In the genomic region with DNA sequence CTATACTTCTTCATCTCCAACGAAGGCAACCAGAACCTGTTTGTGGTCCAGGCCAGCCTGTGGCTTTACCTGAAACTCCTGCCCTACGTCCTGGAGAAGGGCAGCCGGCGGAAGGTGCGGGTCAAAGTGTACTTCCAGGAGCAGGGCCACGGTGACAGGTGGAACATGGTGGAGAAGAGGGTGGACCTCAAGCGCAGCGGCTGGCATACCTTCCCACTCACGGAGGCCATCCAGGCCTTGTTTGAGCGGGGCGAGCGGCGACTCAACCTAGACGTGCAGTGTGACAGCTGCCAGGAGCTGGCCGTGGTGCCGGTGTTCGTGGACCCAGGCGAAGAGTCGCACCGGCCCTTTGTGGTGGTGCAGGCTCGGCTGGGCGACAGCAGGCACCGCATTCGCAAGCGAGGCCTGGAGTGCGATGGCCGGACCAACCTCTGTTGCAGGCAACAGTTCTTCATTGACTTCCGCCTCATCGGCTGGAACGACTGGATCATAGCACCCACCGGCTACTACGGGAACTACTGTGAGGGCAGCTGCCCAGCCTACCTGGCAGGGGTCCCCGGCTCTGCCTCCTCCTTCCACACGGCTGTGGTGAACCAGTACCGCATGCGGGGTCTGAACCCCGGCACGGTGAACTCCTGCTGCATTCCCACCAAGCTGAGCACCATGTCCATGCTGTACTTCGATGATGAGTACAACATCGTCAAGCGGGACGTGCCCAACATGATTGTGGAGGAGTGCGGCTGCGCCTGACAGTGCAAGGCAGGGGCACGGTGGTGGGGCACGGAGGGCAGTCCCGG, we compare ENCODE assay signal across 17 cellular contexts. TPM values are rescaled to one million over a fixed set of nuclear protein-coding genes. Genes with fewer than 3 reads are reported as not detected.
DNase-seq lines count a peak whose midpoint lies in the region; ATAC-seq, FAIRE-seq and TF ChIP-seq lines count a peak whose summit lies in the region.
"Had no signal": no experiment of that assay in that cellular context is flagged by ENCODE, and none has a peak within 500 bp of the region (broad histone marks: within the 10 kb centered on the region; RNA-seq: fewer than 3 reads in every experiment).

No MANE protein-coding gene starts in this region.

- intact Hi-C loops in HepG2 (cut with micrococcal nuclease; ENCODE audit: unreplicated experiment) = no loop called here
- intact Hi-C loops in right lobe of liver (cut with DNase I) = loop anchor here in 1 of 2 donors (10.0 kb wide), 1 partner anchor 155 kb away; no protein-coding TSS in a partner anchor
- intact Hi-C loops in activated T-helper 1 cell treated with anti-CD3 and anti-CD28 coated beads, Interleukin-12 subunit alpha, Interleukin-12 subunit beta, Interleukin-2, Interleukin-4 antibody, amounts not matched to agents 30 ng/mL and 10 ng/mL and 1 ng/mL, durations not matched to agents 14 hours and 24 hours and 36 hours (cut with micrococcal nuclease) = loop anchor here (10.0 kb wide), 2 partner anchors 335 to 1495 kb away; partner anchors contain the start of gene EPB41L5
- intact Hi-C loops in kidney (cut with DNase I) = no loop called here

- TF ChIP-seq RAD21 in HepG2 (CRISPR knock-in tag; IDR thresholded peaks at IDR 0.05) = no peak

- H3K9me3 Mint-ChIP-seq in activated T-helper 1 cell treated with anti-CD3 and anti-CD28 coated beads, Interleukin-12 subunit alpha, Interleukin-12 subunit beta, Interleukin-2, Interleukin-4 antibody, amounts not matched to agents 30 ng/mL and 10 ng/mL and 1 ng/mL, durations not matched to agents 14 hours and 24 hours and 36 hours = no peaks in the 10 kb centered on the region

- H3K4me1 ChIP-seq in HepG2 (ENCODE audit: insufficient read depth, low read length) (peaks cover 26% of the 10 kb centered on the region), right lobe of liver (peaks cover 0 to 32% (median 5%) of the 10 kb centered on the region in 4 donors), kidney (ENCODE audit: control insufficient read depth in 1 of 2, insufficient read depth in 1 of 2, low read depth in 1 of 2, low read length in 2 of 2) (peaks cover 0 to 4% of the 10 kb centered on the region in 2 donors)

- H3K9me3 ChIP-seq in HepG2 (ENCODE audit: low read length) = no peaks in the 10 kb centered on the region
- no peaks in the 10 kb centered on the region for H3K9me3 ChIP-seq in right lobe of liver
- H3K9me3 ChIP-seq in kidney (ENCODE audit: control insufficient read depth in 1 of 2, low read length in 2 of 2) = no peaks in the 10 kb centered on the region
- H3K9me3 ChIP-seq: Peyer's patch had no signal

- POLR2A ChIA-PET in HepG2 (lab: Yijun Ruan, JAX) = no interaction called here

- no peak overlapping the region for H3K4me2 ChIP-seq in HepG2 (ENCODE audit: low read depth, low read length)

- no peak for FAIRE-seq in HepG2 (lab: Jason Lieb, UNC)
- no peak for FAIRE-seq in kidney (lab: Jason Lieb, UNC)
- FAIRE-seq: GM12878, GM18507, GM19239 had no signal

- H3K36me3 ChIP-seq in HepG2 (replicated peaks in 1 of 2; ENCODE audit: control insufficient read depth in 1 of 2, insufficient read depth in 2 of 2, low read length in 2 of 2) = no peaks in the 10 kb centered on the region
- H3K36me3 ChIP-seq in right lobe of liver = peaks cover 0 to 12% (median 0%) of the 10 kb centered on the region in 4 donors
- H3K36me3 ChIP-seq in kidney (ENCODE audit: control insufficient read depth in 1 of 2, insufficient read depth in 2 of 2, low read length in 2 of 2) = no peaks in the 10 kb centered on the region
- H3K36me3 ChIP-seq: Peyer's patch had no signal

- H3K9ac ChIP-seq in HepG2 (ENCODE audit: insufficient read depth, low read depth, low read length) = no peak overlapping the region
- no peak overlapping the region for H3K9ac ChIP-seq in kidney (ENCODE audit: low read length in 2 of 2)

- no peak for TF ChIP-seq POLR2A in HepG2 (IDR thresholded peaks at IDR 0.05; ENCODE audit: insufficient read depth in 1 of 2, low read depth in 2 of 2, low read length in 2 of 2)
- TF ChIP-seq POLR2A in right lobe of liver (IDR thresholded peaks at IDR 0.05) = no peak

- no peak for TF ChIP-seq EP300 in HepG2 (IDR thresholded peaks at IDR 0.05; ENCODE audit: low read depth in 2 of 2, low read length in 2 of 2)
- no peak for TF ChIP-seq EP300 in HepG2 (CRISPR knock-in tag; IDR thresholded peaks at IDR 0.05; ENCODE audit: borderline replicate concordance)

- in situ Hi-C loops in HepG2 (cut with HindIII; ENCODE audit: extremely low pct_ligation_motif_present, low pct_unique_long_range_greater_than_20kb) = loop anchor here (5.0 to 10.0 kb wide), 2 partner anchors 48 to 165 kb away; no protein-coding TSS in a partner anchor

- TF ChIP-seq CTCF in HepG2 (CRISPR knock-in tag; IDR thresholded peaks at IDR 0.05) (no peak), right lobe of liver (IDR thresholded peaks at IDR 0.05) (no peak), kidney (IDR thresholded peaks at IDR 0.05; ENCODE audit: borderline replicate concordance, extremely low read depth, insufficient read depth) (no peak)

- no peak overlapping the region for H3K4me3 ChIP-seq in HepG2 (replicated peaks in 1 of 3; ENCODE audit: insufficient read depth in 1 of 3, low read depth in 2 of 3, low read length in 3 of 3)
- no peak overlapping the region for H3K4me3 ChIP-seq in right lobe of liver
- no peak overlapping the region for H3K4me3 ChIP-seq in kidney (ENCODE audit: low read length in 2 of 2)
- H3K4me3 ChIP-seq: GM12878, Peyer's patch had no signal

- H3K79me2 ChIP-seq in HepG2 (ENCODE audit: insufficient read depth, low read length) = no peaks in the 10 kb centered on the region

- peaks cover 30% of the 10 kb centered on the region for H3K27me3 Mint-ChIP-seq in activated T-helper 1 cell treated with anti-CD3 and anti-CD28 coated beads, Interleukin-12 subunit alpha, Interleukin-12 subunit beta, Interleukin-2, Interleukin-4 antibody, amounts not matched to agents 30 ng/mL and 10 ng/mL and 1 ng/mL, durations not matched to agents 14 hours and 24 hours and 36 hours (ENCODE audit: insufficient read depth)

- no peaks in the 10 kb centered on the region for H3K36me3 Mint-ChIP-seq in activated T-helper 1 cell treated with anti-CD3 and anti-CD28 coated beads, Interleukin-12 subunit alpha, Interleukin-12 subunit beta, Interleukin-2, Interleukin-4 antibody, amounts not matched to agents 30 ng/mL and 10 ng/mL and 1 ng/mL, durations not matched to agents 14 hours and 24 hours and 36 hours (ENCODE audit: low read depth)

- no TSS peak for BruUV-seq in HepG2 (replicated peaks; lab: Mats Ljungman, UMichigan)

- H3K27ac ChIP-seq in HepG2 (ENCODE audit: extremely low read length, insufficient read depth, low read length) (no peak overlapping the region), right lobe of liver (no peak overlapping the region), kidney (ENCODE audit: low read depth in 2 of 2, low read length in 2 of 2) (no peak overlapping the region)
- H3K27ac ChIP-seq: Peyer's patch had no signal

- H3K27ac Mint-ChIP-seq in activated T-helper 1 cell treated with anti-CD3 and anti-CD28 coated beads, Interleukin-12 subunit alpha, Interleukin-12 subunit beta, Interleukin-2, Interleukin-4 antibody, amounts not matched to agents 30 ng/mL and 10 ng/mL and 1 ng/mL, durations not matched to agents 14 hours and 24 hours and 36 hours = peak overlapping the region; percentile 44
- H3K27ac Mint-ChIP-seq: CD14-positive monocyte had no signal

- H3K27me3 ChIP-seq in HepG2 (ENCODE audit: control insufficient read depth in 1 of 2, insufficient read depth in 2 of 2, low read length in 2 of 2) = peaks cover 19 to 82% of the 10 kb centered on the region in 2 experiments; a peak in 4 of 5 replicates
- no peaks in the 10 kb centered on the region for H3K27me3 ChIP-seq in right lobe of liver

- H4K20me1 ChIP-seq in HepG2 (ENCODE audit: insufficient read depth, low read length) = peaks cover 3% of the 10 kb centered on the region; the same call in 1 of the 2 replicates

- H3K4me1 Mint-ChIP-seq in activated T-helper 1 cell treated with anti-CD3 and anti-CD28 coated beads, Interleukin-12 subunit alpha, Interleukin-12 subunit beta, Interleukin-2, Interleukin-4 antibody, amounts not matched to agents 30 ng/mL and 10 ng/mL and 1 ng/mL, durations not matched to agents 14 hours and 24 hours and 36 hours (ENCODE audit: low read depth) = peaks cover 9% of the 10 kb centered on the region

- no peak overlapping the region for H3K4me3 Mint-ChIP-seq in activated T-helper 1 cell treated with anti-CD3 and anti-CD28 coated beads, Interleukin-12 subunit alpha, Interleukin-12 subunit beta, Interleukin-2, Interleukin-4 antibody, amounts not matched to agents 30 ng/mL and 10 ng/mL and 1 ng/mL, durations not matched to agents 14 hours and 24 hours and 36 hours

- 89% methylated on average over 35 of the region's 47 CpGs for WGBS in HepG2 (ENCODE audit: low lambda C conversion rate)
- WGBS in right lobe of liver (ENCODE audit: insufficient coverage, low coverage, low lambda C conversion rate, missing lambda C conversion rate) = 67% methylated on average over 6 of the region's 47 CpGs

- DNase-seq in HepG2 (ENCODE audit: low spot score) (no peak), right lobe of liver (no peak), kidney (peak; percentile 59), mesenteric fat pad (ENCODE audit: low spot score) (no peak), GM19238 (ENCODE audit: insufficient read length, low spot score) (no peak), glomerular visceral epithelial cell (ENCODE audit: extremely low spot score) (no peak)
- DNase-seq in activated T-helper 1 cell treated with anti-CD3 and anti-CD28 coated beads, Interleukin-12 subunit alpha, Interleukin-12 subunit beta, Interleukin-2, Interleukin-4 antibody, amounts not matched to agents 30 ng/mL and 10 ng/mL and 1 ng/mL, durations not matched to agents 14 hours and 24 hours and 36 hours (ENCODE audit: low spot score) = no peak
- DNase-seq in activated naive CD4-positive, alpha-beta T cell treated with anti-CD3 and anti-CD28 coated beads, Interleukin-2, amount 50 U/mL, for 16 hours = no peak
- DNase-seq: Karpas-422, NCI-H187 treated with DMSO at 0.1 percent for 48 hours, NCI-H446, Peyer's patch, SHP77 had no signal

- no peak overlapping the region for H2AFZ ChIP-seq in HepG2 (ENCODE audit: low read length)

- CTCF ChIA-PET in HepG2 (lab: Yijun Ruan, JAX; ENCODE audit: low intra/inter-chr PET ratio, low total read pairs) = no interaction called here

- no peak for ATAC-seq in HepG2
- no peak for ATAC-seq in right lobe of liver
- ATAC-seq: GM12878 had no signal

RNA-seq across cellular contexts. Expression of gene INHBB, which starts 3.4 kb away (rescaled TPM):
- total RNA-seq in HepG2 (2016; rRNA removed; fragmentation: Illumina TruSeq; extraction: Trizol) (0.17 and 0.20 TPM in 2 replicates), right lobe of liver (10 to 100 TPM in 3 of 6 experiments, 1 to 10 TPM in 2, under 1 TPM in 1; 0.37 to 15.9 (median 9.6) TPM), kidney (3.7 TPM), mesenteric fat pad (54.8 TPM)
- not detected in 2 replicates for total RNA-seq in HepG2 (2016; cell fraction: cytosol; rRNA removed; fragmentation: Illumina TruSeq; extraction: Trizol; ENCODE audit: low read depth)
- total RNA-seq in HepG2 (2016; cell fraction: insoluble cytoplasmic fraction; rRNA removed; fragmentation: Illumina TruSeq; extraction: Trizol) = 0.09 and 0.19 TPM in 2 replicates
- 0.09 and 0.10 TPM in 2 replicates for total RNA-seq in HepG2 (2016; cell fraction: membrane; rRNA removed; fragmentation: Illumina TruSeq; extraction: Trizol)
- total RNA-seq in HepG2 (2016; cell fraction: nucleus; rRNA removed; fragmentation: Illumina TruSeq; extraction: Trizol) = 0.40 and 0.47 TPM in 2 replicates
- polyA plus RNA-seq in HepG2 (2011; rRNA removed) (1.7 and 2.4 TPM in 2 replicates), kidney (ENCODE audit: insufficient read depth, low read depth, low replicate concordance) (0.49 TPM)
- polyA plus RNA-seq in HepG2 (2011; cell fraction: cytosol; rRNA removed) = 2.2 and 2.3 TPM in 2 replicates
- polyA plus RNA-seq in HepG2 (2011; cell fraction: nucleus; rRNA removed) = 2.0 and 2.4 TPM in 2 replicates
- 0.34 and 0.88 TPM in 2 replicates for polyA plus RNA-seq in HepG2 (2012)
- 0.05 TPM in 1 of 2 replicates, not detected in the other for polyA plus RNA-seq in HepG2 (2016; cell fraction: cytosol; fragmentation: Illumina TruSeq; extraction: Trizol; ENCODE audit: low read depth)
- polyA plus RNA-seq in HepG2 (2016; cell fraction: insoluble cytoplasmic fraction; fragmentation: Illumina TruSeq; extraction: Trizol; ENCODE audit: low read depth) = 0.10 and 0.17 TPM in 2 replicates
- polyA plus RNA-seq in HepG2 (2016; cell fraction: membrane; fragmentation: Illumina TruSeq; extraction: Trizol; ENCODE audit: low read depth) = 0.06 TPM in 2 replicates
- polyA plus RNA-seq in HepG2 (2016; cell fraction: nucleus; fragmentation: Illumina TruSeq; extraction: Trizol; ENCODE audit: insufficient read depth, low read depth) = 0.37 and 0.68 TPM in 2 replicates
- polyA minus RNA-seq in HepG2 (2011; rRNA and poly(A)+ RNA removed; ENCODE audit: low replicate concordance) = 4.0 TPM in 1 of 2 replicates, not detected in the other
- 2.7 TPM in 2 replicates for polyA minus RNA-seq in HepG2 (2011; cell fraction: cytosol; rRNA and poly(A)+ RNA removed)
- polyA minus RNA-seq in HepG2 (2011; cell fraction: nucleus; rRNA and poly(A)+ RNA removed) = 0.90 and 1.1 TPM in 2 replicates
- not detected in 2 replicates for total RNA-seq in activated T-helper 1 cell treated with anti-CD3 and anti-CD28 coated beads, Interleukin-12 subunit alpha, Interleukin-12 subunit beta, Interleukin-2, Interleukin-4 antibody, amounts not matched to agents 30 ng/mL and 10 ng/mL and 1 ng/mL, durations not matched to agents 14 hours and 24 hours and 36 hours
- polyA plus RNA-seq: CD14-positive monocyte, GM12878 had no signal
